Comparison of ENCODE assay signal across 14 cellular contexts in the genomic region with DNA sequence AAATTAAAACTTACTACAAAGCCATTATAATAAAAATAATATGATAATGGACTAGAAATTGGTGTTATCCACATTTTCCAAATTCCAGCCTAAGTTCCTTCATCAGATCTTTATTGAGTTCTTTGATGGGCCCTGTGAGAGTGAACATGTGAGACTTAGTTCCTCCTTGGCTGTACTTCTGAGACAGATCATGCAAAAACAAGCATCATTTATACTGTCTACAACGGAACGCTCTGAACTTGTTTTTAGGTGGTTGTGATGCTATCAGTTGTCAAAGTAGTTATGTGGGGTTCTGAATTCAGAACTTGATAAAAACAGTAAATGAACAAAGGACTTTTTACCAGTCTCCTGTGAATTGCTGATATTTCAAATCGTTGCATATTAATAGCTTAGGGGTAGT.
"Had no signal": no experiment of that assay in that cellular context is flagged by ENCODE, and none has a peak within 500 bp of the region (broad histone marks: within the 10 kb centered on the region; RNA-seq: fewer than 3 reads in every experiment).

No MANE protein-coding gene starts in this region.

- H3K4me1 Mint-ChIP-seq: activated CD4-positive, alpha-beta T cell treated with anti-CD3 and anti-CD28 coated beads for 36 hours had no signal

- H3K27me3 Mint-ChIP-seq: activated naive CD8-positive, alpha-beta T cell had no signal

- H3K36me3 Mint-ChIP-seq: activated naive CD8-positive, alpha-beta T cell had no signal

- ATAC-seq: activated CD4-positive, alpha-beta T cell treated with anti-CD3 and anti-CD28 coated beads for 36 hours; left colon; lower lobe of right lung; right lobe of liver had no signal

- H3K9me3 Mint-ChIP-seq: nephron had no signal

- H3K27ac Mint-ChIP-seq: activated CD4-positive, alpha-beta T cell treated with anti-CD3 and anti-CD28 coated beads for 36 hours; activated naive CD8-positive, alpha-beta T cell had no signal

- DNase-seq: activated CD4-positive, alpha-beta T cell treated with anti-CD3 and anti-CD28 coated beads for 36 hours; activated CD4-positive, alpha-beta T cell treated with anti-CD3 and anti-CD28 coated beads, Interleukin-2, amount 50 U/mL, for 48 hours; amniotic stem cell; dermis blood vessel endothelial cell; islet precursor cell; left colon; lower lobe of right lung; right lobe of liver; stimulated activated CD4-positive, alpha-beta T cell treated with anti-CD3 and anti-CD28 coated beads, Interleukin-4, amount 100 ng/mL, for 4 hours; stimulated activated naive CD4-positive, alpha-beta T cell; T-helper 2 cell; tibial artery had no signal

- H3K4me3 Mint-ChIP-seq: activated CD4-positive, alpha-beta T cell treated with anti-CD3 and anti-CD28 coated beads for 36 hours; activated naive CD8-positive, alpha-beta T cell; nephron had no signal
